In genomic region chr3:16240229-16241023, GRCh38 we compare ENCODE assay signal across 12 cellular contexts. TPM values are rescaled to one million over a fixed set of nuclear protein-coding genes. Genes with fewer than 3 reads are reported as not detected.
DNase-seq lines count a peak whose midpoint lies in the region; ATAC-seq, FAIRE-seq and TF ChIP-seq lines count a peak whose summit lies in the region.
"Had no signal": no experiment of that assay in that cellular context is flagged by ENCODE, and none has a peak within 500 bp of the region (broad histone marks: within the 10 kb centered on the region; RNA-seq: fewer than 3 reads in every experiment).

No MANE protein-coding gene starts in this region.

- peak overlapping the region; percentile 40 for H3K4me2 ChIP-seq in A549

- no peak for TF ChIP-seq EP300 in A549 (IDR thresholded peaks at IDR 0.05)

- peak; percentile 38 to 71 for DNase-seq in A549 (ENCODE audit: low read depth in 1 of 2, low spot score in 1 of 2)
- peak; percentile 46 for DNase-seq in H54 (ENCODE audit: insufficient read length, low spot score)
- DNase-seq in amniotic stem cell (lab: John Stamatoyannopoulos, UW): peak; percentile 2
- DNase-seq in left lung: no peak
- DNase-seq in hypothalamus (lab: John Stamatoyannopoulos, UW): no peak
- no peak for DNase-seq in SW480 (ENCODE audit: low spot score)
- no peak for DNase-seq in germinal center (ENCODE audit: low spot score)
- DNase-seq: Kasumi-1; kidney glomerular epithelial cell; sigmoid colon; stimulated activated naive B cell treated with anti-CD40 and anti-IgM and Interleukin-4, amounts not matched to agents 10 μg/mL and 1 μg/mL and 100 μg/mL, for 72 hours had no signal

- CTCF ChIA-PET in A549 (lab: Yijun Ruan, JAX): interaction anchor here (0.6 to 5.1 kb wide), 4 partner anchors 62 to 639 kb away, joined by 3 to 43 read pairs (median 16); partner anchors contain the start of genes BTD and HACL1

- FAIRE-seq in A549 (lab: Jason Lieb, UNC) (no peak), H54 (lab: Jason Lieb, UNC) (no peak)

- TF ChIP-seq CTCF in A549 (IDR thresholded peaks at IDR 0.05) (no peak), left lung (IDR thresholded peaks at IDR 0.05) (no peak)

- H3K27ac ChIP-seq in A549 (peak overlapping the region; percentile 53 to 63; a peak in 5 of 6 replicates), left lung (peak overlapping the region in 1 of 2 donors; percentile 25)

- TF ChIP-seq RAD21 in A549 (conservative IDR thresholded peaks at IDR 0.05 in 1 of 2, IDR thresholded peaks at IDR 0.05 in 1 of 2): no peak

- WGBS in A549 (ENCODE audit: missing lambda C conversion rate): 52% methylated on average over 6 of the region's 6 CpGs

- H3K4me3 ChIP-seq in A549 (no peak overlapping the region), left lung (no peak overlapping the region)
- H3K4me3 ChIP-seq: sigmoid colon had no signal

- peak; percentile 72 to 80 for ATAC-seq in A549
- peak; percentile 72 for ATAC-seq in left lung
- no peak for ATAC-seq in GM21423 (IDR thresholded peaks at IDR 0.05; ENCODE audit: unreplicated experiment)
- ATAC-seq: stimulated activated naive B cell treated with anti-CD40 and anti-IgM and Interleukin-4, amounts not matched to agents 10 μg/mL and 1 μg/mL and 100 μg/mL, for 72 hours had no signal

- TF ChIP-seq POLR2A in A549 (IDR thresholded peaks at IDR 0.05; ENCODE audit: low read length): no peak
- no peak for TF ChIP-seq POLR2A in H54 (IDR thresholded peaks at IDR 0.05; ENCODE audit: low read depth, low read length)

- no peaks in the 10 kb centered on the region for H3K27me3 ChIP-seq in left lung
- H3K27me3 ChIP-seq: sigmoid colon had no signal

- intact Hi-C loops in left lung (cut with DNase I): no loop called here

- no peaks in the 10 kb centered on the region for H3K36me3 ChIP-seq in left lung
- H3K36me3 ChIP-seq: sigmoid colon had no signal

- POLR2A ChIA-PET in A549 (lab: Yijun Ruan, JAX): no interaction called here

- no peaks in the 10 kb centered on the region for H3K9me3 ChIP-seq in A549
- no peaks in the 10 kb centered on the region for H3K9me3 ChIP-seq in left lung
- H3K9me3 ChIP-seq: sigmoid colon had no signal

- H3K4me1 ChIP-seq in A549 (peaks cover 22% of the 10 kb centered on the region), left lung (peaks cover 0 to 22% of the 10 kb centered on the region in 2 donors)

TF ChIP-seq in A549, 52 proteins besides CTCF, POLR2A, EP300 and RAD21 (continues in another document):
- TF ChIP-seq TP53 (CRISPR knock-in tag; IDR thresholded peaks at IDR 0.05): no peak
- TF ChIP-seq, protein P1, sequence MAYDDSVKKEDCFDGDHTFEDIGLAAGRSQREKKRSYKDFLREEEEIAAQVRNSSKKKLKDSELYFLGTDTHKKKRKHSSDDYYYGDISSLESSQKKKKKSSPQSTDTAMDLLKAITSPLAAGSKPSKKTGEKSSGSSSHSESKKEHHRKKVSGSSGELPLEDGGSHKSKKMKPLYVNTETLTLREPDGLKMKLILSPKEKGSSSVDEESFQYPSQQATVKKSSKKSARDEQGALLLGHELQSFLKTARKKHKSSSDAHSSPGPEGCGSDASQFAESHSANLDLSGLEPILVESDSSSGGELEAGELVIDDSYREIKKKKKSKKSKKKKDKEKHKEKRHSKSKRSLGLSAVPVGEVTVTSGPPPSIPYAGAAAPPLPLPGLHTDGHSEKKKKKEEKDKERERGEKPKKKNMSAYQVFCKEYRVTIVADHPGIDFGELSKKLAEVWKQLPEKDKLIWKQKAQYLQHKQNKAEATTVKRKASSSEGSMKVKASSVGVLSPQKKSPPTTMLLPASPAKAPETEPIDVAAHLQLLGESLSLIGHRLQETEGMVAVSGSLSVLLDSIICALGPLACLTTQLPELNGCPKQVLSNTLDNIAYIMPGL (CRISPR knock-in tag; IDR thresholded peaks at IDR 0.05; ENCODE audit: borderline replicate concordance): no peak
- TF ChIP-seq ZNF302 (CRISPR knock-in tag; IDR thresholded peaks at IDR 0.05): no peak
- TF ChIP-seq GATA3 (IDR thresholded peaks at IDR 0.05; ENCODE audit: borderline replicate concordance): no peak; the same call in 1 of the 2 replicates
- TF ChIP-seq MYC (IDR thresholded peaks at IDR 0.05; ENCODE audit: borderline replicate concordance, low read length): no peak
- TF ChIP-seq CBX2 (IDR thresholded peaks at IDR 0.05; ENCODE audit: borderline replicate concordance, low read depth): no peak
- TF ChIP-seq RNF2 (IDR thresholded peaks at IDR 0.05; ENCODE audit: borderline replicate concordance, low read depth): no peak
- TF ChIP-seq FOSB (CRISPR knock-in tag; IDR thresholded peaks at IDR 0.05): no peak
- no peak for TF ChIP-seq MAFK (IDR thresholded peaks at IDR 0.05; ENCODE audit: partially characterized antibody)
- no peak for TF ChIP-seq POLR2AphosphoS2 (conservative IDR thresholded peaks at IDR 0.05; ENCODE audit: low read length)
- TF ChIP-seq NFE2L2 (conservative IDR thresholded peaks at IDR 0.05; ENCODE audit: low read length): no peak
- TF ChIP-seq ZC3H11A (IDR thresholded peaks at IDR 0.05): no peak
- TF ChIP-seq REST (IDR thresholded peaks at IDR 0.05): no peak
- TF ChIP-seq ATOH8 (CRISPR knock-in tag; IDR thresholded peaks at IDR 0.05; ENCODE audit: low read depth): no peak
- TF ChIP-seq, protein P2, sequence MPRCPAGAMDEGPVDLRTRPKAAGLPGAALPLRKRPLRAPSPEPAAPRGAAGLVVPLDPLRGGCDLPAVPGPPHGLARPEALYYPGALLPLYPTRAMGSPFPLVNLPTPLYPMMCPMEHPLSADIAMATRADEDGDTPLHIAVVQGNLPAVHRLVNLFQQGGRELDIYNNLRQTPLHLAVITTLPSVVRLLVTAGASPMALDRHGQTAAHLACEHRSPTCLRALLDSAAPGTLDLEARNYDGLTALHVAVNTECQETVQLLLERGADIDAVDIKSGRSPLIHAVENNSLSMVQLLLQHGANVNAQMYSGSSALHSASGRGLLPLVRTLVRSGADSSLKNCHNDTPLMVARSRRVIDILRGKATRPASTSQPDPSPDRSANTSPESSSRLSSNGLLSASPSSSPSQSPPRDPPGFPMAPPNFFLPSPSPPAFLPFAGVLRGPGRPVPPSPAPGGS (IDR thresholded peaks at IDR 0.05): peak; percentile 50; the same call in 1 of the 3 replicates
- no peak for TF ChIP-seq MAX (IDR thresholded peaks at IDR 0.05)
- no peak for TF ChIP-seq PHF8 (IDR thresholded peaks at IDR 0.05; ENCODE audit: borderline replicate concordance, low read depth)
- peak; percentile 87 to 91 for TF ChIP-seq CEBPB (IDR thresholded peaks at IDR 0.05)
- TF ChIP-seq FOXS1 (CRISPR knock-in tag; IDR thresholded peaks at IDR 0.05): no peak
- TF ChIP-seq HEYL (CRISPR knock-in tag; IDR thresholded peaks at IDR 0.05): no peak

RNA-seq across cellular contexts. Expression of gene DPH3, which starts 24.3 kb away (rescaled TPM):
- polyA plus RNA-seq in A549 (2011; rRNA removed): 34.7 and 37.5 TPM in 2 replicates
- polyA plus RNA-seq in A549 (2012; cell fraction: cytosol; rRNA removed): 7.3 and 7.4 TPM in 2 replicates
- 1.7 and 2.7 TPM in 2 replicates for polyA plus RNA-seq in A549 (2012; cell fraction: nucleus; rRNA removed)
- 20.3 to 21.8 TPM (median 20.5 TPM) in 3 replicates for polyA plus RNA-seq in A549 (2017; fragmentation: RNase III; extraction: RNeasy Plus Mini Kit Qiagen cat#74134 plus additional on column Dnase treatment)
- 10.4 and 11.5 TPM in 2 replicates for polyA minus RNA-seq in A549 (2011; rRNA and poly(A)+ RNA removed)
- 10 to 100 TPM; 21.9 to 30.4 TPM for total RNA-seq in left lung

RNA-seq across cellular contexts. Expression of gene OXNAD1, which starts 24.6 kb away (rescaled TPM):
- polyA plus RNA-seq in A549 (2011; rRNA removed): 24.2 and 25.9 TPM in 2 replicates
- polyA plus RNA-seq in A549 (2012; cell fraction: cytosol; rRNA removed): 8.2 and 9.6 TPM in 2 replicates
- 4.2 and 5.4 TPM in 2 replicates for polyA plus RNA-seq in A549 (2012; cell fraction: nucleus; rRNA removed)
- 8.4 to 9.1 TPM (median 8.8 TPM) in 3 replicates for polyA plus RNA-seq in A549 (2017; fragmentation: RNase III; extraction: RNeasy Plus Mini Kit Qiagen cat#74134 plus additional on column Dnase treatment)
- 19.5 and 24.8 TPM in 2 replicates for polyA minus RNA-seq in A549 (2011; rRNA and poly(A)+ RNA removed)
- total RNA-seq in left lung: 10 to 100 TPM in 1 of 2 donors, 1 to 10 TPM in 1; 8.4 to 14.3 TPM

Comparison
In these comparisons a context has a peak if more than half of its experiments do, and no peak if none do; other contexts are left out.
1. DNase-seq: peak in A549 (2 of 2), H54 (single experiment) and amniotic stem cell (single experiment); none in left lung (0 of 2), hypothalamus (0 of 51), SW480 (single experiment) and germinal center (single experiment).